Comparison of ENCODE assay signal across 8 cellular contexts in the genomic region with DNA sequence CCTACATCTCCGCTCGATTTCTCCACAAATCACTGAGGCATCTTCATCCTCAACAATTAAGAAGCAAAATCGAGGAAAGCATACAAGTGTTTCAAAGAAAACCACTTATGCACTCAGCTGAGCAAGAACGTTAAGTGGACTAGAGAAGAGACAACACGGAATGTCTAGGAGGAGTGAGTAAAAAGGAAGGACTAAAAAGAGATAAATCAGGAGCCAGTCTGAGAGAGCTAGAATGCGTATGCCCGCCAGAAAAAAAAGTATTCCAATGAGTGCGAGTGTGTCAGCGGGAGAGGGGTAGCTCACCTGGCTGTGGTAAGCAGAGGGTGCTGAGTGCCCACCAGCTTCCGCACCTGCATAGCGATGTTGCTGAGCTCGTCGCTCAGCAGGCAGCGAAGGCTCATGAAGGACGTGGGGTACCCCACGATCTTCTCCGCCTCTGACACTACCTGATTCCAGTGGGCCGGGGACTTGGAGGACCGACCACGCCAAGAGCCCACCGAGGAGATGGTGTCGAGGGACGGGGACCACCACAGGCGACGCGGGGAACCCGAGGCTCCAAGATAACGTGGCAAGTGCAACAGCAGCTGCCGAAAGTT. TPM values are rescaled to one million over a fixed set of nuclear protein-coding genes. Genes with fewer than 3 reads are reported as not detected.
DNase-seq lines count a peak whose midpoint lies in the region; ATAC-seq and TF ChIP-seq lines count a peak whose summit lies in the region.

No MANE protein-coding gene starts in this region.

- H3K27me3 ChIP-seq in neural cell (ENCODE audit: insufficient read depth, low read depth, low read length), result no peaks in the 10 kb centered on the region

- no peaks in the 10 kb centered on the region for H3K27me3 Mint-ChIP-seq in activated CD4-positive, alpha-beta memory T cell treated with anti-CD3 and anti-CD28 coated beads for 36 hours

- H3K4me2 ChIP-seq in neural cell (ENCODE audit: low read length), result peak overlapping the region; percentile 97

- no peaks in the 10 kb centered on the region for H3K36me3 Mint-ChIP-seq in activated CD4-positive, alpha-beta memory T cell treated with anti-CD3 and anti-CD28 coated beads for 36 hours

- TF ChIP-seq RAD21 in neural cell (conservative IDR thresholded peaks at IDR 0.05), result no peak

- H3K27ac Mint-ChIP-seq in activated CD4-positive, alpha-beta memory T cell treated with anti-CD3 and anti-CD28 coated beads for 36 hours, result peak overlapping the region; percentile 82

- H3K4me3 ChIP-seq in GM12875 (ENCODE audit: low read depth, low read length), result peak overlapping the region; percentile 73
- peak overlapping the region; percentile 91 for H3K4me3 ChIP-seq in neural cell (ENCODE audit: low read length)

- TF ChIP-seq EP300 in neural cell (conservative IDR thresholded peaks at IDR 0.05; ENCODE audit: poor library complexity, severe bottlenecking), result no peak

- H2AFZ ChIP-seq in neural cell (ENCODE audit: low read depth, low read length), result peak overlapping the region; percentile 99

- intact Hi-C loops in activated CD4-positive, alpha-beta memory T cell treated with anti-CD3 and anti-CD28 coated beads for 36 hours (cut with micrococcal nuclease), result loop anchor here (1.0 to 10.0 kb wide), 5 partner anchors 32 to 344 kb away; a partner anchor contains a TSS

- peak overlapping the region; percentile 75 for H3K9ac ChIP-seq in neural cell (ENCODE audit: low read length)

- no peaks in the 10 kb centered on the region for H3K79me2 ChIP-seq in neural cell (replicated peaks; ENCODE audit: insufficient read depth, low read length)

- no peak for TF ChIP-seq CTCF in 22Rv1 (IDR thresholded peaks at IDR 0.05)
- TF ChIP-seq CTCF in GM12875 (IDR thresholded peaks at IDR 0.05; ENCODE audit: borderline replicate concordance, insufficient read depth, low read depth, low read length), result no peak
- TF ChIP-seq CTCF in neural cell (IDR thresholded peaks at IDR 0.05; ENCODE audit: poor library complexity, severe bottlenecking), result no peak

- H3K36me3 ChIP-seq in neural cell (ENCODE audit: insufficient read depth, low read length), result no peaks in the 10 kb centered on the region

- peak; percentile 36 for DNase-seq in NCI-H2107 treated with DMSO at 0.1 percent for 48 hours (lab: John Stamatoyannopoulos, UW; ENCODE audit: unreplicated experiment)
- DNase-seq in activated CD4-positive, alpha-beta memory T cell treated with anti-CD3 and anti-CD28 coated beads for 36 hours, result peak; percentile 41
- peak; percentile 29 for DNase-seq in fibroblast of peridontal ligament (ENCODE audit: extremely low read depth)
- DNase-seq in foreskin melanocyte, result no peak

- H4K20me1 ChIP-seq in neural cell (ENCODE audit: insufficient read depth), result no peaks in the 10 kb centered on the region

- H3K27ac ChIP-seq in 22Rv1 (peak overlapping the region; percentile 83), neural cell (ENCODE audit: low read length) (peak overlapping the region; percentile 44)

- peaks cover 13% of the 10 kb centered on the region for H3K4me1 Mint-ChIP-seq in activated CD4-positive, alpha-beta memory T cell treated with anti-CD3 and anti-CD28 coated beads for 36 hours (ENCODE audit: low read depth)

- peak; percentile 14 for ATAC-seq in HG02763 (IDR thresholded peaks at IDR 0.05; ENCODE audit: unreplicated experiment)

- H3K4me3 Mint-ChIP-seq in activated CD4-positive, alpha-beta memory T cell treated with anti-CD3 and anti-CD28 coated beads for 36 hours, result peak overlapping the region; percentile 90

- H3K9me3 Mint-ChIP-seq in activated CD4-positive, alpha-beta memory T cell treated with anti-CD3 and anti-CD28 coated beads for 36 hours, result no peaks in the 10 kb centered on the region

- no peaks in the 10 kb centered on the region for H3K9me2 ChIP-seq in neural cell (ENCODE audit: insufficient read depth, low read length)

- POLR2A ChIA-PET in activated CD4-positive, alpha-beta memory T cell treated with anti-CD3 and anti-CD28 coated beads for 36 hours (lab: Charles Lee), result interaction anchor here (0.6 to 1.9 kb wide), 7 partner anchors 18 to 304 kb away, joined by 3 to 11 read pairs (median 4); a partner anchor contains a TSS

- H3F3A ChIP-seq in neural cell (ENCODE audit: insufficient read depth, low read length, poor library complexity, severe bottlenecking), result no peaks in the 10 kb centered on the region

- CTCF ChIA-PET in activated CD4-positive, alpha-beta memory T cell treated with anti-CD3 and anti-CD28 coated beads for 36 hours (lab: Charles Lee), result interaction anchor here (0.6 to 2.6 kb wide), 9 partner anchors 10 to 345 kb away, joined by 3 to 11 read pairs (median 4); a partner anchor contains a TSS

- no peaks in the 10 kb centered on the region for H3K9me3 ChIP-seq in neural cell (ENCODE audit: low read length)

TF ChIP-seq in neural cell, 6 proteins besides CTCF, POLR2A, EP300 and RAD21:
- TF ChIP-seq TAF1 (IDR thresholded peaks at IDR 0.05; ENCODE audit: low read depth) (no peak), POLR2AphosphoS5 (IDR thresholded peaks at IDR 0.05) (no peak), SMC3 (conservative IDR thresholded peaks at IDR 0.05; ENCODE audit: poor library complexity) (no peak), MXI1 (conservative IDR thresholded peaks at IDR 0.05; ENCODE audit: poor library complexity, severe bottlenecking) (no peak), EZH2 (IDR thresholded peaks at IDR 0.05; ENCODE audit: borderline replicate concordance, insufficient read depth, low read length, poor library complexity, severe bottlenecking) (no peak)
- TF ChIP-seq, protein P1, sequence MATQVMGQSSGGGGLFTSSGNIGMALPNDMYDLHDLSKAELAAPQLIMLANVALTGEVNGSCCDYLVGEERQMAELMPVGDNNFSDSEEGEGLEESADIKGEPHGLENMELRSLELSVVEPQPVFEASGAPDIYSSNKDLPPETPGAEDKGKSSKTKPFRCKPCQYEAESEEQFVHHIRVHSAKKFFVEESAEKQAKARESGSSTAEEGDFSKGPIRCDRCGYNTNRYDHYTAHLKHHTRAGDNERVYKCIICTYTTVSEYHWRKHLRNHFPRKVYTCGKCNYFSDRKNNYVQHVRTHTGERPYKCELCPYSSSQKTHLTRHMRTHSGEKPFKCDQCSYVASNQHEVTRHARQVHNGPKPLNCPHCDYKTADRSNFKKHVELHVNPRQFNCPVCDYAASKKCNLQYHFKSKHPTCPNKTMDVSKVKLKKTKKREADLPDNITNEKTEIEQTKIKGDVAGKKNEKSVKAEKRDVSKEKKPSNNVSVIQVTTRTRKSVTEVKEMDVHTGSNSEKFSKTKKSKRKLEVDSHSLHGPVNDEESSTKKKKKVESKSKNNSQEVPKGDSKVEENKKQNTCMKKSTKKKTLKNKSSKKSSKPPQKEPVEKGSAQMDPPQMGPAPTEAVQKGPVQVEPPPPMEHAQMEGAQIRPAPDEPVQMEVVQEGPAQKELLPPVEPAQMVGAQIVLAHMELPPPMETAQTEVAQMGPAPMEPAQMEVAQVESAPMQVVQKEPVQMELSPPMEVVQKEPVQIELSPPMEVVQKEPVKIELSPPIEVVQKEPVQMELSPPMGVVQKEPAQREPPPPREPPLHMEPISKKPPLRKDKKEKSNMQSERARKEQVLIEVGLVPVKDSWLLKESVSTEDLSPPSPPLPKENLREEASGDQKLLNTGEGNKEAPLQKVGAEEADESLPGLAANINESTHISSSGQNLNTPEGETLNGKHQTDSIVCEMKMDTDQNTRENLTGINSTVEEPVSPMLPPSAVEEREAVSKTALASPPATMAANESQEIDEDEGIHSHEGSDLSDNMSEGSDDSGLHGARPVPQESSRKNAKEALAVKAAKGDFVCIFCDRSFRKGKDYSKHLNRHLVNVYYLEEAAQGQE (IDR thresholded peaks at IDR 0.05; ENCODE audit: borderline replicate concordance), result no peak
TF ChIP-seq in neural cell: peak in this region for 0.

RNA-seq across cellular contexts. Expression of a gene that starts 0.6 kb away (rescaled TPM):
- 10 to 100 TPM in 1 of 2 experiments, 1 to 10 TPM in 1; 9.8 to 10.4 TPM for total RNA-seq in activated CD4-positive, alpha-beta memory T cell treated with anti-CD3 and anti-CD28 coated beads for 36 hours
- polyA plus RNA-seq in neural cell, result 4.6 and 5.0 TPM in 2 replicates
- 8.3 and 10.4 TPM in 2 replicates for polyA minus RNA-seq in neural cell

RNA-seq across cellular contexts. Expression of a gene that starts 31.1 kb away (rescaled TPM):
- under 1 TPM; 0.24 to 0.29 TPM for total RNA-seq in activated CD4-positive, alpha-beta memory T cell treated with anti-CD3 and anti-CD28 coated beads for 36 hours
- 16.4 and 21.6 TPM in 2 replicates for polyA plus RNA-seq in neural cell
- 47.5 and 60.7 TPM in 2 replicates for polyA minus RNA-seq in neural cell
